ENCODE assay signal across 24 cellular contexts in the genomic region with DNA sequence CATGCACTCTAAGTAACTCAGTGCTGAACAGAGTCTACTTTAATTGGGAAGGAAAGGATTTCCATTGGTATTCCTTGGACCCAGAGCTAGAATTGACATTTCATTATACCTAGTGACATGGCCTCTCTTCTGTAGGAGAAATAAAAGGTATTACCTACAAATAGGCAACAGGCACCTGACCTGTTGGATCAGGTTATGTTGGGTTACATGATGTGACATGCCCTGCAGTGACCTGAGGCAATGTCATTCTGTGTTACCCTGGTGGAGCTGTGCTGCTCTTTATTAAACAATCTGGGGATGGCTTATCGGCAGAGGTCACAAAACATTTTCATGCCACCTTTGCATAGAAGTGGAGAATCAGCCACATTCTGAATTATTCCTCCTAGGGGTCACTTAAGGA.
"Had no signal": no experiment of that assay in that cellular context is flagged by ENCODE, and none has a peak within 500 bp of the region (broad histone marks: within the 10 kb centered on the region; RNA-seq: fewer than 3 reads in every experiment).

No MANE protein-coding gene starts in this region.

- H3K27me3 ChIP-seq: ascending aorta, breast epithelium, esophagus squamous epithelium had no signal

- DNase-seq: activated CD4-positive, alpha-beta memory T cell treated with anti-CD3 and anti-CD28 coated beads for 36 hours; activated CD4-positive, alpha-beta T cell treated with anti-CD3 and anti-CD28 coated beads for 36 hours; activated CD4-positive, alpha-beta T cell treated with anti-CD3 and anti-CD28 coated beads, Interleukin-2, amount 10 ng/mL, durations not matched to agents 24 days and 14 days; activated CD4-positive, CD25-positive, alpha-beta regulatory T cell; activated CD4-positive, CD25-positive, alpha-beta regulatory T cell treated with anti-CD3 and anti-CD28 coated beads, Interleukin-2, amount 50 U/mL, for 72 hours; activated CD8-positive, alpha-beta memory T cell treated with anti-CD3 and anti-CD28 coated beads, Interleukin-2, amount 10 ng/mL, durations not matched to agents 7 days and 5 days; activated CD8-positive, alpha-beta memory T cell treated with anti-CD3 and anti-CD28 coated beads, Interleukin-2, amount 50 U/mL, for 4 hours; activated CD8-positive, alpha-beta T cell treated with anti-CD3 and anti-CD28 coated beads, Interleukin-2, amount 10 ng/mL, durations not matched to agents 7 days and 5 days; activated gamma-delta T cell; activated naive CD4-positive, alpha-beta T cell; activated naive CD4-positive, alpha-beta T cell treated with anti-CD3 and anti-CD28 coated beads, Interleukin-2, amount 10 ng/mL, durations not matched to agents 7 days and 5 days; activated naive CD8-positive, alpha-beta T cell treated with anti-CD3 and anti-CD28 coated beads, Interleukin-2, amount 10 ng/mL, durations not matched to agents 7 days and 5 days; activated T-cell treated with anti-CD3 and anti-CD28 coated beads, Interleukin-2, amount 50 U/mL, for 1 hour; activated T-cell treated with anti-CD3 and anti-CD28 coated beads, Interleukin-2, amount 50 U/mL, for 72 hours; effector CD4-positive, alpha-beta T cell; effector memory CD8-positive, alpha-beta T cell; esophagus squamous epithelium; head of caudate nucleus; T-helper 2 cell had no signal

- H3K27ac ChIP-seq: ascending aorta, breast epithelium, coronary artery, esophagus squamous epithelium had no signal

- H3K4me3 ChIP-seq: ascending aorta, breast epithelium, coronary artery, esophagus squamous epithelium had no signal

- ATAC-seq: activated CD4-positive, alpha-beta T cell treated with anti-CD3 and anti-CD28 coated beads for 36 hours; activated CD8-positive, alpha-beta memory T cell treated with anti-CD3 and anti-CD28 coated beads, Interleukin-2, amount 10 ng/mL, durations not matched to agents 7 days and 5 days; activated CD8-positive, alpha-beta T cell treated with anti-CD3 and anti-CD28 coated beads, Interleukin-2, amount 10 ng/mL, durations not matched to agents 7 days and 5 days; activated naive CD4-positive, alpha-beta T cell treated with anti-CD3 and anti-CD28 coated beads, Interleukin-2, amount 50 U/mL, for 72 hours; activated T-cell treated with anti-CD3 and anti-CD28 coated beads, Interleukin-2, amount 50 U/mL, for 72 hours; effector memory CD8-positive, alpha-beta T cell had no signal

- H3K9me3 ChIP-seq: ascending aorta, breast epithelium, esophagus squamous epithelium had no signal

- H3K36me3 ChIP-seq: ascending aorta, breast epithelium, esophagus squamous epithelium had no signal

- FAIRE-seq: frontal cortex had no signal

- H3K4me1 ChIP-seq: ascending aorta, breast epithelium, esophagus squamous epithelium had no signal
